ENCODE assay signal across 11 cellular contexts in the genomic region with DNA sequence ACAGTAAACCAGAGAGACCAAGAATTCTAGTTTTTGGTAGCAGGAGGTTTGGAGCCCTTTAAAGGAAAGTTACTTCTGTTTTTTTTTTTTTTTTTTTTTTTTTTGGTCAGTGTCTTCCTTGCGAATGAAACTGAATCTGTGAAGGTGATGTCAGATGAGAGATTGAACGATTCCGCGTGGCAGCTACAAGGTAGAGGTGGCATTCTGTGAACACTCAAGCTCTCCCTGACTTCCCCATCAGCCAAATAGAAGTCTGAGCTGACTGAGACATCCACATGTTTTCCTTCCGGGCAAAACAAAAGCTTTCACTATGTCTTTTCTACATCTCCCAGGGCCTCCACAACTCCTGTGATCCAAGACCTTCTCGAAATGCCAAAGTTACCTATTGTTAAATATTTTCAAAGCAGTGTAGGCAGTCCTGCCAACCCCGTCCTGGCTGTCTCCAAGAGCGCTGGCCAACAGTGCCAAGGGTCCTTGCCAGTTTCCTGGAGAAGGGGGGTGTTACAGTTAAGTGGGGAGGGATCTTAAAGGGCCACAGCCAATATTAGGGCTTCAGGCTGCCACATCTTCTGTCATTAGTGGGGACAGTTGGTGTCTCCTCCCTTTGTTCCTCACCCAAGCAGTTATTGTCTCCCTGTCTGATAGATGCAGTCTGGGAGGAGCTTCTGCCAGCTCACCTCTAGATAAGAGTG.
A peak's percentile ranks its signal among the peaks of the same experiment; 100 is the strongest.
DNase-seq lines count a peak whose midpoint lies in the region; ATAC-seq and TF ChIP-seq lines count a peak whose summit lies in the region.
"Had no signal": no experiment of that assay in that cellular context is flagged by ENCODE, and none has a peak within 500 bp of the region (broad histone marks: within the 10 kb centered on the region; RNA-seq: fewer than 3 reads in every experiment).

No MANE protein-coding gene starts in this region.

- H3K27me3 ChIP-seq in left ventricle myocardium inferior (ENCODE audit: low read depth) = peaks cover 24% of the 10 kb centered on the region
- H3K27me3 ChIP-seq in endodermal cell (ENCODE audit: control insufficient read depth, insufficient read depth, low read length, poor library complexity, severe bottlenecking) = no peaks in the 10 kb centered on the region
- H3K27me3 ChIP-seq in aorta (ENCODE audit: control insufficient read depth in 1 of 2, insufficient read depth in 2 of 2, low read length in 1 of 2) = no peaks in the 10 kb centered on the region
- H3K27me3 ChIP-seq in A673 (replicated peaks; ENCODE audit: insufficient read depth, low read depth, low read length, poor library complexity) = no peaks in the 10 kb centered on the region
- H3K27me3 ChIP-seq in WERI-Rb-1 (ENCODE audit: insufficient read depth, low read depth, severe bottlenecking) = no peaks in the 10 kb centered on the region

- H3K36me3 Mint-ChIP-seq in endodermal cell (ENCODE audit: low read depth) (no peaks in the 10 kb centered on the region), nephron (ENCODE audit: low read depth) (no peaks in the 10 kb centered on the region)
- no peaks in the 10 kb centered on the region for H3K36me3 Mint-ChIP-seq in activated T-cell treated with anti-CD3 and anti-CD28 coated beads, Interleukin-2, amount 50 U/mL, for 24 hours (ENCODE audit: low read depth)
- H3K36me3 Mint-ChIP-seq: activated naive CD4-positive, alpha-beta T cell treated with anti-CD3 and anti-CD28 coated beads, Interleukin-2, amount 50 U/mL, for 24 hours had no signal

- DNase-seq in left ventricle myocardium superior (peak; percentile 29), left ventricle myocardium inferior (no peak), endodermal cell (peak; percentile 51), aorta (peak in 1 of 2 donors; percentile 48), A673 (ENCODE audit: low spot score) (no peak), WERI-Rb-1 (no peak)
- no peak for DNase-seq in activated T-cell treated with anti-CD3 and anti-CD28 coated beads, Interleukin-2, amount 50 U/mL, for 24 hours
- DNase-seq: activated CD4-positive, alpha-beta T cell treated with anti-CD3 and anti-CD28 coated beads, Interleukin-2, amount 10 ng/mL, durations not matched to agents 24 days and 14 days had no signal

- ATAC-seq in left ventricle myocardium superior (peak; percentile 69), aorta (ENCODE audit: low FRiP score) (peak; percentile 52)
- ATAC-seq: K562 had no signal

- H3K27me3 Mint-ChIP-seq in endodermal cell (ENCODE audit: insufficient read depth) (no peaks in the 10 kb centered on the region), nephron (ENCODE audit: low read depth) (peaks cover 11% of the 10 kb centered on the region)
- H3K27me3 Mint-ChIP-seq in activated T-cell treated with anti-CD3 and anti-CD28 coated beads, Interleukin-2, amount 50 U/mL, for 24 hours = peaks cover 3% of the 10 kb centered on the region
- H3K27me3 Mint-ChIP-seq: activated CD4-positive, alpha-beta T cell treated with anti-CD3 and anti-CD28 coated beads, Interleukin-2, amount 10 ng/mL, durations not matched to agents 24 days and 14 days had no signal

- H3K4me1 Mint-ChIP-seq in endodermal cell (peaks cover 11% of the 10 kb centered on the region), nephron (no peaks in the 10 kb centered on the region)
- no peaks in the 10 kb centered on the region for H3K4me1 Mint-ChIP-seq in activated T-cell treated with anti-CD3 and anti-CD28 coated beads, Interleukin-2, amount 50 U/mL, for 24 hours (ENCODE audit: low read depth)
- H3K4me1 Mint-ChIP-seq: activated CD4-positive, alpha-beta T cell treated with anti-CD3 and anti-CD28 coated beads, Interleukin-2, amount 10 ng/mL, durations not matched to agents 24 days and 14 days; activated naive CD4-positive, alpha-beta T cell treated with anti-CD3 and anti-CD28 coated beads, Interleukin-2, amount 50 U/mL, for 24 hours had no signal

- CTCF ChIA-PET in A673 (lab: Charles Lee) = no interaction called here

- no peak overlapping the region for H3K9ac ChIP-seq in endodermal cell (ENCODE audit: extremely low read depth, low read length, poor library complexity, severe bottlenecking)

- intact Hi-C loops in left ventricle myocardium superior (cut with micrococcal nuclease) = no loop called here
- intact Hi-C loops in left ventricle myocardium inferior (cut with micrococcal nuclease) = no loop called here
- intact Hi-C loops in aorta (cut with DNase I) = no loop called here
- intact Hi-C loops in A673 (cut with micrococcal nuclease; ENCODE audit: unreplicated experiment) = no loop called here

- no peak overlapping the region for H3K4me3 ChIP-seq in left ventricle myocardium inferior
- H3K4me3 ChIP-seq in endodermal cell (ENCODE audit: low read length) = no peak overlapping the region
- peak overlapping the region; percentile 29 to 32 for H3K4me3 ChIP-seq in aorta (ENCODE audit: low read length in 2 of 2)
- no peak overlapping the region for H3K4me3 ChIP-seq in A673 (ENCODE audit: low read depth, low read length, poor library complexity, severe bottlenecking)
- H3K4me3 ChIP-seq in WERI-Rb-1 (ENCODE audit: low read depth, low read length) = no peak overlapping the region
- H3K4me3 ChIP-seq: K562 had no signal

- H3K27ac ChIP-seq in left ventricle myocardium inferior (replicated peaks) (no peak overlapping the region), endodermal cell (ENCODE audit: low read depth, low read length) (no peak overlapping the region), aorta (ENCODE audit: low read depth in 1 of 2, low read length in 2 of 2) (no peak overlapping the region), A673 (ENCODE audit: low read depth, low read length, poor library complexity, severe bottlenecking) (no peak overlapping the region), WERI-Rb-1 (no peak overlapping the region)

- H3K36me3 ChIP-seq in left ventricle myocardium inferior = no peaks in the 10 kb centered on the region
- no peaks in the 10 kb centered on the region for H3K36me3 ChIP-seq in endodermal cell (ENCODE audit: control insufficient read depth, insufficient read depth, low read length)
- H3K36me3 ChIP-seq in aorta (ENCODE audit: control insufficient read depth in 1 of 2, insufficient read depth in 2 of 2, low read length in 1 of 2) = no peaks in the 10 kb centered on the region
- H3K36me3 ChIP-seq in A673 (ENCODE audit: insufficient read depth, low read length, poor library complexity, severe bottlenecking) = no peaks in the 10 kb centered on the region
- H3K36me3 ChIP-seq in WERI-Rb-1 = no peaks in the 10 kb centered on the region

- H3K4me1 ChIP-seq in left ventricle myocardium inferior (peaks cover 4% of the 10 kb centered on the region), endodermal cell (ENCODE audit: control insufficient read depth, insufficient read depth, low read length) (peaks cover 4% of the 10 kb centered on the region), aorta (ENCODE audit: control insufficient read depth in 1 of 2, insufficient read depth in 2 of 2, low read length in 2 of 2) (peaks cover 0 to 4% of the 10 kb centered on the region in 2 donors), A673 (ENCODE audit: insufficient read depth, low read length, poor library complexity, severe bottlenecking) (no peaks in the 10 kb centered on the region)

- no peak overlapping the region for H3K4me3 Mint-ChIP-seq in endodermal cell
- no peak overlapping the region for H3K4me3 Mint-ChIP-seq in nephron
- no peak overlapping the region for H3K4me3 Mint-ChIP-seq in activated T-cell treated with anti-CD3 and anti-CD28 coated beads, Interleukin-2, amount 50 U/mL, for 24 hours
- H3K4me3 Mint-ChIP-seq: activated CD4-positive, alpha-beta T cell treated with anti-CD3 and anti-CD28 coated beads, Interleukin-2, amount 10 ng/mL, durations not matched to agents 24 days and 14 days; activated naive CD4-positive, alpha-beta T cell treated with anti-CD3 and anti-CD28 coated beads, Interleukin-2, amount 50 U/mL, for 24 hours had no signal

- BruUV-seq in A673 (replicated peaks; lab: Mats Ljungman, UMichigan) = no TSS peak

- no peak for TF ChIP-seq CTCF in left ventricle myocardium inferior (IDR thresholded peaks at IDR 0.05; ENCODE audit: borderline replicate concordance)
- TF ChIP-seq CTCF in endodermal cell (conservative IDR thresholded peaks at IDR 0.05) = no peak
- no peak for TF ChIP-seq CTCF in nephron (IDR thresholded peaks at IDR 0.05; ENCODE audit: unreplicated experiment in 3 of 3)
- TF ChIP-seq CTCF in A673 (conservative IDR thresholded peaks at IDR 0.05; ENCODE audit: low read depth, low read length) = no peak
- TF ChIP-seq CTCF in WERI-Rb-1 (IDR thresholded peaks at IDR 0.05; ENCODE audit: low read depth, low read length) = no peak

- H3K27ac Mint-ChIP-seq in endodermal cell = peak overlapping the region; percentile 57
- H3K27ac Mint-ChIP-seq in nephron = peak overlapping the region in 2 of 3 experiments; percentile 69 to 71
- no peak overlapping the region for H3K27ac Mint-ChIP-seq in activated T-cell treated with anti-CD3 and anti-CD28 coated beads, Interleukin-2, amount 50 U/mL, for 24 hours
- H3K27ac Mint-ChIP-seq: activated CD4-positive, alpha-beta T cell treated with anti-CD3 and anti-CD28 coated beads, Interleukin-2, amount 10 ng/mL, durations not matched to agents 24 days and 14 days; activated naive CD4-positive, alpha-beta T cell treated with anti-CD3 and anti-CD28 coated beads, Interleukin-2, amount 50 U/mL, for 24 hours had no signal

- POLR2A ChIA-PET in A673 (lab: Charles Lee; ENCODE audit: low non-redundant PET) = no interaction called here

- 91 to 92% methylated on average over 4 to 8 of the region's 8 CpGs for WGBS in endodermal cell (ENCODE audit: insufficient coverage in 1 of 2, insufficient read length in 1 of 2), 2 experiments
- WGBS in aorta, 2 donors = 5 to 6% methylated on average over 8 of the region's 8 CpGs

- H3K9me3 ChIP-seq in left ventricle myocardium inferior (replicated peaks) (no peaks in the 10 kb centered on the region), endodermal cell (ENCODE audit: control insufficient read depth, low read length) (no peaks in the 10 kb centered on the region), aorta (ENCODE audit: control insufficient read depth, low read length) (peaks cover 2% of the 10 kb centered on the region), A673 (ENCODE audit: low read depth, low read length, poor library complexity, severe bottlenecking) (no peaks in the 10 kb centered on the region), WERI-Rb-1 (ENCODE audit: severe bottlenecking) (no peaks in the 10 kb centered on the region)

- no peaks in the 10 kb centered on the region for H3K9me3 Mint-ChIP-seq in endodermal cell
- no peaks in the 10 kb centered on the region for H3K9me3 Mint-ChIP-seq in nephron
- H3K9me3 Mint-ChIP-seq in activated T-cell treated with anti-CD3 and anti-CD28 coated beads, Interleukin-2, amount 50 U/mL, for 24 hours = no peaks in the 10 kb centered on the region
- H3K9me3 Mint-ChIP-seq: activated CD4-positive, alpha-beta T cell treated with anti-CD3 and anti-CD28 coated beads, Interleukin-2, amount 10 ng/mL, durations not matched to agents 24 days and 14 days; activated naive CD4-positive, alpha-beta T cell treated with anti-CD3 and anti-CD28 coated beads, Interleukin-2, amount 50 U/mL, for 24 hours had no signal

Comparison
In these comparisons a context has a peak if more than half of its experiments do, and no peak if none do; other contexts are left out.
1. DNase-seq: peak in left ventricle myocardium superior (single experiment) and endodermal cell (single experiment); none in left ventricle myocardium inferior (single experiment), A673 (single experiment), WERI-Rb-1 (single experiment) and activated T-cell treated with anti-CD3 and anti-CD28 coated beads, Interleukin-2, amount 50 U/mL, for 24 hours (single experiment).
2. H3K4me3 ChIP-seq: peak in aorta (2 of 2); none in left ventricle myocardium inferior (single experiment), endodermal cell (single experiment), A673 (single experiment) and WERI-Rb-1 (single experiment).